18 cellular contexts compared by ENCODE assay signal in genomic region chr4:102807345-102807744, GRCh38. TPM values are rescaled to one million over a fixed set of nuclear protein-coding genes. Genes with fewer than 3 reads are reported as not detected.
DNase-seq lines count a peak whose midpoint lies in the region; ATAC-seq and TF ChIP-seq lines count a peak whose summit lies in the region.
"Had no signal": no experiment of that assay in that cellular context is flagged by ENCODE, and none has a peak within 500 bp of the region (broad histone marks: within the 10 kb centered on the region; RNA-seq: fewer than 3 reads in every experiment).

No MANE protein-coding gene starts in this region.

- no peak for TF ChIP-seq CTCF in activated CD8-positive, alpha-beta T cell treated with anti-CD3 and anti-CD28 coated beads for 36 hours (IDR thresholded peaks at IDR 0.05)
- TF ChIP-seq CTCF in GM23338 (conservative IDR thresholded peaks at IDR 0.05; ENCODE audit: low read depth in 2 of 2), result no peak
- TF ChIP-seq CTCF in Calu3 (IDR thresholded peaks at IDR 0.05; ENCODE audit: unreplicated experiment), result no peak

- BruUV-seq in Calu3 (replicated peaks; lab: Mats Ljungman, UMichigan), result no TSS peak

- no peak for DNase-seq in activated CD8-positive, alpha-beta T cell treated with anti-CD3 and anti-CD28 coated beads for 36 hours
- DNase-seq in activated CD8-positive, alpha-beta T cell treated with anti-CD3 and anti-CD28 coated beads, Interleukin-2, amount 10 ng/mL, durations not matched to agents 7 days and 5 days, result no peak
- DNase-seq in GM23338 (ENCODE audit: low spot score) (no peak), T-helper 17 cell (no peak), posterior cingulate gyrus (no peak), Calu3 (no peak)
- DNase-seq: 8988T; activated CD4-positive, alpha-beta memory T cell treated with anti-CD3 and anti-CD28 coated beads, Interleukin-2, amount 10 ng/mL, durations not matched to agents 7 days and 5 days; activated effector memory CD4-positive, alpha-beta T cell treated with anti-CD3 and anti-CD28 coated beads, Interleukin-2, amount 50 U/mL, for 16 hours; HCEC 1CT; left cardiac atrium; NCI-H146; NCI-H510A treated with DMSO at 0.1 percent for 48 hours had no signal

- CTCF ChIA-PET in activated CD8-positive, alpha-beta T cell treated with anti-CD3 and anti-CD28 coated beads for 36 hours (lab: Charles Lee), result interaction anchor here (0.6 to 1.8 kb wide), 2 partner anchors 10 to 236 kb away, joined by 3 read pairs; no protein-coding TSS in a partner anchor
- CTCF ChIA-PET in activated CD8-positive, alpha-beta T cell treated with anti-CD3 and anti-CD28 coated beads, Interleukin-2, amount 10 ng/mL, durations not matched to agents 7 days and 5 days (lab: Charles Lee), result no interaction called here
- CTCF ChIA-PET in Calu3 (lab: Charles Lee), result no interaction called here

- H3F3A ChIP-seq in GM23338 (replicated peaks; ENCODE audit: low read depth), result no peaks in the 10 kb centered on the region

- H3K9me3 ChIP-seq in T-helper 17 cell (ENCODE audit: control insufficient read depth, low read length, poor library complexity, severe bottlenecking) (no peaks in the 10 kb centered on the region), skeletal muscle tissue (ENCODE audit: control insufficient read depth in 3 of 3, low read length in 3 of 3) (no peaks in the 10 kb centered on the region)
- H3K9me3 ChIP-seq: esophagus muscularis mucosa, prostate gland had no signal

- intact Hi-C loops in activated CD8-positive, alpha-beta T cell treated with anti-CD3 and anti-CD28 coated beads for 36 hours (cut with micrococcal nuclease), result no loop called here
- intact Hi-C loops in posterior cingulate gyrus (cut with DNase I) (no loop called here), Calu3 (cut with micrococcal nuclease; ENCODE audit: unreplicated experiment) (no loop called here)

- H3K79me2 ChIP-seq in GM23338 (replicated peaks; ENCODE audit: insufficient read depth), result peaks cover 96% of the 10 kb centered on the region

- POLR2A ChIA-PET in activated CD8-positive, alpha-beta T cell treated with anti-CD3 and anti-CD28 coated beads for 36 hours (lab: Charles Lee), result interaction anchor here (0.8 kb wide), 1 partner anchor 84 kb away, joined by 3 read pairs; no protein-coding TSS in a partner anchor
- POLR2A ChIA-PET in activated CD8-positive, alpha-beta T cell treated with anti-CD3 and anti-CD28 coated beads, Interleukin-2, amount 10 ng/mL, durations not matched to agents 7 days and 5 days (lab: Charles Lee), result no interaction called here

- peaks cover 71% of the 10 kb centered on the region for H3K36me3 Mint-ChIP-seq in activated CD8-positive, alpha-beta T cell treated with anti-CD3 and anti-CD28 coated beads for 36 hours (ENCODE audit: low read depth)
- H3K36me3 Mint-ChIP-seq in activated CD8-positive, alpha-beta T cell treated with anti-CD3 and anti-CD28 coated beads, Interleukin-2, amount 10 ng/mL, durations not matched to agents 7 days and 5 days (ENCODE audit: low read depth), result peaks cover 75% of the 10 kb centered on the region
- H3K36me3 Mint-ChIP-seq in GM23338 (ENCODE audit: low read depth), result peaks cover 69% of the 10 kb centered on the region
- H3K36me3 Mint-ChIP-seq in T-helper 17 cell (ENCODE audit: low read depth), result peaks cover 6% of the 10 kb centered on the region
- H3K36me3 Mint-ChIP-seq in Calu3 (ENCODE audit: insufficient read depth, unreplicated experiment), result peaks cover 63% of the 10 kb centered on the region

- H2AFZ ChIP-seq in GM23338, result no peak overlapping the region
- H2AFZ ChIP-seq: hepatocyte had no signal

- H3K4me3 ChIP-seq in GM23338 (no peak overlapping the region), skeletal muscle tissue (ENCODE audit: low read length in 3 of 3) (no peak overlapping the region)
- H3K4me3 ChIP-seq: esophagus muscularis mucosa, hepatocyte, prostate gland had no signal

- H3K4me2 ChIP-seq in GM23338, result no peak overlapping the region
- H3K4me2 ChIP-seq: hepatocyte had no signal

- ATAC-seq in activated CD8-positive, alpha-beta T cell treated with anti-CD3 and anti-CD28 coated beads for 36 hours, result no peak
- no peak for ATAC-seq in activated CD8-positive, alpha-beta T cell treated with anti-CD3 and anti-CD28 coated beads, Interleukin-2, amount 10 ng/mL, durations not matched to agents 7 days and 5 days
- ATAC-seq in GM23338 (no peak), T-helper 17 cell (no peak), HG02870 (IDR thresholded peaks at IDR 0.05; ENCODE audit: unreplicated experiment) (no peak)
- ATAC-seq: left cardiac atrium had no signal

- H3K36me3 ChIP-seq in GM23338 (ENCODE audit: insufficient read depth), result peaks cover 28% of the 10 kb centered on the region
- H3K36me3 ChIP-seq in skeletal muscle tissue (ENCODE audit: control insufficient read depth in 3 of 3, insufficient read depth in 3 of 3, low read length in 3 of 3), result peaks cover 0 to 20% (median 4%) of the 10 kb centered on the region in 3 donors
- H3K36me3 ChIP-seq: prostate gland had no signal

- no peaks in the 10 kb centered on the region for H3K9me3 Mint-ChIP-seq in activated CD8-positive, alpha-beta T cell treated with anti-CD3 and anti-CD28 coated beads for 36 hours
- no peaks in the 10 kb centered on the region for H3K9me3 Mint-ChIP-seq in activated CD8-positive, alpha-beta T cell treated with anti-CD3 and anti-CD28 coated beads, Interleukin-2, amount 10 ng/mL, durations not matched to agents 7 days and 5 days (ENCODE audit: insufficient read depth)
- H3K9me3 Mint-ChIP-seq in GM23338 (no peaks in the 10 kb centered on the region), Calu3 (ENCODE audit: low read depth, unreplicated experiment) (no peaks in the 10 kb centered on the region)
- H3K9me3 Mint-ChIP-seq: activated CD4-positive, alpha-beta memory T cell treated with anti-CD3 and anti-CD28 coated beads, Interleukin-2, amount 10 ng/mL, durations not matched to agents 7 days and 5 days had no signal

- H3K4me3 Mint-ChIP-seq in activated CD8-positive, alpha-beta T cell treated with anti-CD3 and anti-CD28 coated beads for 36 hours, result no peak overlapping the region
- H3K4me3 Mint-ChIP-seq in activated CD8-positive, alpha-beta T cell treated with anti-CD3 and anti-CD28 coated beads, Interleukin-2, amount 10 ng/mL, durations not matched to agents 7 days and 5 days, result no peak overlapping the region
- H3K4me3 Mint-ChIP-seq in GM23338 (no peak overlapping the region), T-helper 17 cell (no peak overlapping the region), Calu3 (ENCODE audit: low read depth, unreplicated experiment) (no peak overlapping the region)
- H3K4me3 Mint-ChIP-seq: activated CD4-positive, alpha-beta memory T cell treated with anti-CD3 and anti-CD28 coated beads, Interleukin-2, amount 10 ng/mL, durations not matched to agents 7 days and 5 days had no signal

- H3K27me3 ChIP-seq in GM23338 (ENCODE audit: insufficient read depth), result no peaks in the 10 kb centered on the region
- H3K27me3 ChIP-seq in skeletal muscle tissue (ENCODE audit: control insufficient read depth in 3 of 3, insufficient read depth in 3 of 3, low read length in 3 of 3), result no peaks in the 10 kb centered on the region
- H3K27me3 ChIP-seq: esophagus muscularis mucosa, hepatocyte had no signal

- peak overlapping the region; percentile 14; the same call in 1 of the 2 replicates for H3K27ac ChIP-seq in GM23338 (ENCODE audit: low read depth)
- H3K27ac ChIP-seq in skeletal muscle tissue (ENCODE audit: low read depth, low read length), result peak overlapping the region; percentile 71
- H3K27ac ChIP-seq: esophagus muscularis mucosa, hepatocyte, prostate gland had no signal

- peak overlapping the region in 1 of 3 donors; percentile 47 for H3K9ac ChIP-seq in skeletal muscle tissue (ENCODE audit: low read depth in 1 of 3, low read length in 3 of 3)

- H3K4me1 Mint-ChIP-seq in activated CD8-positive, alpha-beta T cell treated with anti-CD3 and anti-CD28 coated beads for 36 hours (ENCODE audit: low read depth), result peaks cover 70% of the 10 kb centered on the region
- peaks cover 50% of the 10 kb centered on the region for H3K4me1 Mint-ChIP-seq in activated CD8-positive, alpha-beta T cell treated with anti-CD3 and anti-CD28 coated beads, Interleukin-2, amount 10 ng/mL, durations not matched to agents 7 days and 5 days (ENCODE audit: low read depth)
- H3K4me1 Mint-ChIP-seq in GM23338, result peaks cover 14% of the 10 kb centered on the region
- H3K4me1 Mint-ChIP-seq in T-helper 17 cell, result peaks cover 53% of the 10 kb centered on the region
- peaks cover 9% of the 10 kb centered on the region for H3K4me1 Mint-ChIP-seq in Calu3 (ENCODE audit: low read depth, unreplicated experiment)

- H3K27me3 Mint-ChIP-seq in activated CD8-positive, alpha-beta T cell treated with anti-CD3 and anti-CD28 coated beads for 36 hours, result no peaks in the 10 kb centered on the region
- H3K27me3 Mint-ChIP-seq in activated CD8-positive, alpha-beta T cell treated with anti-CD3 and anti-CD28 coated beads, Interleukin-2, amount 10 ng/mL, durations not matched to agents 7 days and 5 days (ENCODE audit: low read depth), result no peaks in the 10 kb centered on the region
- peaks cover 7% of the 10 kb centered on the region for H3K27me3 Mint-ChIP-seq in GM23338 (ENCODE audit: insufficient read depth, low read depth, poor library complexity)
- no peaks in the 10 kb centered on the region for H3K27me3 Mint-ChIP-seq in T-helper 17 cell
- H3K27me3 Mint-ChIP-seq in Calu3 (ENCODE audit: unreplicated experiment), result no peaks in the 10 kb centered on the region
- H3K27me3 Mint-ChIP-seq: activated CD4-positive, alpha-beta memory T cell treated with anti-CD3 and anti-CD28 coated beads, Interleukin-2, amount 10 ng/mL, durations not matched to agents 7 days and 5 days had no signal

- peaks cover 53% of the 10 kb centered on the region for H4K20me1 ChIP-seq in GM23338 (replicated peaks; ENCODE audit: insufficient read depth)

- H3K4me1 ChIP-seq in GM23338 (ENCODE audit: insufficient read depth) (no peaks in the 10 kb centered on the region), skeletal muscle tissue (ENCODE audit: control insufficient read depth in 3 of 3, insufficient read depth in 3 of 3, low read length in 3 of 3) (peaks cover 17 to 37% (median 25%) of the 10 kb centered on the region in 3 donors)
- H3K4me1 ChIP-seq: prostate gland had no signal

- peak overlapping the region; percentile 39 for H3K27ac Mint-ChIP-seq in activated CD8-positive, alpha-beta T cell treated with anti-CD3 and anti-CD28 coated beads for 36 hours
- H3K27ac Mint-ChIP-seq in activated CD8-positive, alpha-beta T cell treated with anti-CD3 and anti-CD28 coated beads, Interleukin-2, amount 10 ng/mL, durations not matched to agents 7 days and 5 days, result no peak overlapping the region
- no peak overlapping the region for H3K27ac Mint-ChIP-seq in GM23338
- H3K27ac Mint-ChIP-seq in T-helper 17 cell, result peak overlapping the region; percentile 4
- H3K27ac Mint-ChIP-seq in Calu3 (ENCODE audit: unreplicated experiment), result no peak overlapping the region
- H3K27ac Mint-ChIP-seq: activated CD4-positive, alpha-beta memory T cell treated with anti-CD3 and anti-CD28 coated beads, Interleukin-2, amount 10 ng/mL, durations not matched to agents 7 days and 5 days had no signal

- no peaks in the 10 kb centered on the region for H3K9me2 ChIP-seq in GM23338 (ENCODE audit: insufficient read depth)

RNA-seq across cellular contexts. Expression of gene UBE2D3, which starts 20.0 kb away (rescaled TPM):
- 100 to 1,000 TPM; 410 to 427 TPM for total RNA-seq in activated CD8-positive, alpha-beta T cell treated with anti-CD3 and anti-CD28 coated beads for 36 hours
- 100 to 1,000 TPM; 388 to 409 TPM for total RNA-seq in activated CD8-positive, alpha-beta T cell treated with anti-CD3 and anti-CD28 coated beads, Interleukin-2, amount 10 ng/mL, durations not matched to agents 7 days and 5 days
- 470 and 498 TPM in 2 replicates for total RNA-seq in GM23338 (2014; rRNA removed; shearing (Covaris generic))
- polyA plus RNA-seq in GM23338 (2016; fragmentation: Nextera tagmentation; extraction: Ambion mirVana), result 223 and 250 TPM in 2 replicates
- total RNA-seq in T-helper 17 cell (100 to 1,000 TPM; 526 to 528 TPM), skeletal muscle tissue (246 TPM), Calu3 (2022) (235 and 243 TPM in 2 replicates)

RNA-seq across cellular contexts. Expression of gene MANBA, which starts 46.6 kb away (rescaled TPM):
- total RNA-seq in activated CD8-positive, alpha-beta T cell treated with anti-CD3 and anti-CD28 coated beads for 36 hours, result 10 to 100 TPM; 14.5 to 16.3 TPM
- total RNA-seq in activated CD8-positive, alpha-beta T cell treated with anti-CD3 and anti-CD28 coated beads, Interleukin-2, amount 10 ng/mL, durations not matched to agents 7 days and 5 days, result 10 to 100 TPM; 15.1 to 16.6 TPM
- 35.7 and 54.3 TPM in 2 replicates for total RNA-seq in GM23338 (2014; rRNA removed; shearing (Covaris generic))
- 13.2 and 13.5 TPM in 2 replicates for polyA plus RNA-seq in GM23338 (2016; fragmentation: Nextera tagmentation; extraction: Ambion mirVana)
- total RNA-seq in T-helper 17 cell (10 to 100 TPM; 20.0 to 27.0 TPM), skeletal muscle tissue (27.7 TPM), Calu3 (2022) (11.7 and 13.6 TPM in 2 replicates)

Comparison
In these comparisons a context has a peak if more than half of its experiments do, and no peak if none do; other contexts are left out.
1. H3K27ac Mint-ChIP-seq: peak in activated CD8-positive, alpha-beta T cell treated with anti-CD3 and anti-CD28 coated beads for 36 hours (single experiment) and T-helper 17 cell (single experiment); none in activated CD8-positive, alpha-beta T cell treated with anti-CD3 and anti-CD28 coated beads, Interleukin-2, amount 10 ng/mL, durations not matched to agents 7 days and 5 days (single experiment), GM23338 (single experiment) and Calu3 (single experiment).